ENCODE assay signal across 1 cellular context in the genomic region with DNA sequence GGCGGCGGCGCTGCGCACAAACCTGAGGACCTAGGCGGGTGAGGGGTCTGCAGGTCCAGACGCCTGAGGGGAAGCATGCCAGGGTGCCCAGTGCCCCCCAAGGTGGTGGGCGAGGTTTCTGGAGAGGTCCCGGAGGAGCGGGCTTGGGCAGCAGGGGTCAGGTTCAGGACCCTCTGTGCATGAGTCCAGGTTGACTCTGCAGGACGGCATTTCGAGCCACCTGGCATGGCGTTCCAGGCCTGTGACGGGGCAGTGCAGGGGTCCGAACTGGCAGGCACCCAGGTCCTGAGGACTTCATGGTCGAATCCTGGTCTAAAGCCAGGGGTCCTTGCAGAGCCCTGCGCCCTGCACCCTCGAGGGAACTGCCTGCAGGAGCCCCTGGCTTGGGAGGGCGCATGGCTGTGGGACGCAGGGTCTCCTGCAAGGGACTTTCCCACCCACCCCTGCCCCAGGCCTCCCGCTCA.
TF ChIP-seq lines count a peak whose summit lies in the region.

No MANE protein-coding gene starts in this region.

TF ChIP-seq in HepG2, 621 proteins besides CTCF, POLR2A, EP300 and RAD21:
- TF ChIP-seq ZNF781 (CRISPR knock-in tag; IDR thresholded peaks at IDR 0.05; ENCODE audit: borderline replicate concordance, not compliant biosample characterization) = peak; percentile 14
- TF ChIP-seq ZNF674 (CRISPR knock-in tag; IDR thresholded peaks at IDR 0.05; ENCODE audit: low read depth) = 0 out of 2 replicates have a peak, but pooled peaks have one; percentile 13
- 0 out of 2 replicates have a peak, but pooled peaks have one; percentile 4 for TF ChIP-seq ZNF224 (CRISPR knock-in tag; IDR thresholded peaks at IDR 0.05)
- 0 out of 2 replicates have a peak, but pooled peaks have one; percentile 10 for TF ChIP-seq ZNF619 (CRISPR knock-in tag; IDR thresholded peaks at IDR 0.05)
- TF ChIP-seq ZNF274 (CRISPR knock-in tag; IDR thresholded peaks at IDR 0.05) = peak; percentile 39; the same call in 1 of the 2 replicates
- no peak for TF ChIP-seq TCF12 (IDR thresholded peaks at IDR 0.05)
- TF ChIP-seq TCF12 (CRISPR knock-in tag; IDR thresholded peaks at IDR 0.05) = 0 out of 2 replicates have a peak, but pooled peaks have one; percentile 9
- TF ChIP-seq SMAD3 (CRISPR knock-in tag; IDR thresholded peaks at IDR 0.05) = no peak
- 0 out of 2 replicates have a peak, but pooled peaks have one; percentile 46 for TF ChIP-seq MZF1 (CRISPR knock-in tag; IDR thresholded peaks at IDR 0.05; ENCODE audit: borderline replicate concordance)
- TF ChIP-seq, protein P1, sequence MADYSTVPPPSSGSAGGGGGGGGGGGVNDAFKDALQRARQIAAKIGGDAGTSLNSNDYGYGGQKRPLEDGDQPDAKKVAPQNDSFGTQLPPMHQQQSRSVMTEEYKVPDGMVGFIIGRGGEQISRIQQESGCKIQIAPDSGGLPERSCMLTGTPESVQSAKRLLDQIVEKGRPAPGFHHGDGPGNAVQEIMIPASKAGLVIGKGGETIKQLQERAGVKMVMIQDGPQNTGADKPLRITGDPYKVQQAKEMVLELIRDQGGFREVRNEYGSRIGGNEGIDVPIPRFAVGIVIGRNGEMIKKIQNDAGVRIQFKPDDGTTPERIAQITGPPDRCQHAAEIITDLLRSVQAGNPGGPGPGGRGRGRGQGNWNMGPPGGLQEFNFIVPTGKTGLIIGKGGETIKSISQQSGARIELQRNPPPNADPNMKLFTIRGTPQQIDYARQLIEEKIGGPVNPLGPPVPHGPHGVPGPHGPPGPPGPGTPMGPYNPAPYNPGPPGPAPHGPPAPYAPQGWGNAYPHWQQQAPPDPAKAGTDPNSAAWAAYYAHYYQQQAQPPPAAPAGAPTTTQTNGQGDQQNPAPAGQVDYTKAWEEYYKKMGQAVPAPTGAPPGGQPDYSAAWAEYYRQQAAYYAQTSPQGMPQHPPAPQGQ (CRISPR knock-in tag; IDR thresholded peaks at IDR 0.05; ENCODE audit: borderline replicate concordance) = 0 out of 2 replicates have a peak, but pooled peaks have one; percentile 44
- 0 out of 2 replicates have a peak, but pooled peaks have one; percentile 29 for TF ChIP-seq ZNF839 (CRISPR knock-in tag; IDR thresholded peaks at IDR 0.05; ENCODE audit: borderline replicate concordance)
- peak; percentile 59; the same call in 1 of the 2 replicates for TF ChIP-seq ZNF567 (CRISPR knock-in tag; IDR thresholded peaks at IDR 0.05; ENCODE audit: borderline replicate concordance)
- TF ChIP-seq EED (CRISPR knock-in tag; IDR thresholded peaks at IDR 0.05) = 0 out of 2 replicates have a peak, but pooled peaks have one; percentile 15
- TF ChIP-seq HNRNPL (IDR thresholded peaks at IDR 0.05; ENCODE audit: low read depth, low read length) = peak; percentile 87
- TF ChIP-seq JARID2 (CRISPR knock-in tag; IDR thresholded peaks at IDR 0.05; ENCODE audit: insufficient replicate concordance) = no peak
- peak; percentile 14; the same call in 1 of the 2 replicates for TF ChIP-seq ZNF891 (CRISPR knock-in tag; IDR thresholded peaks at IDR 0.05)
- TF ChIP-seq ZNF225 (CRISPR knock-in tag; IDR thresholded peaks at IDR 0.05) = 0 out of 2 replicates have a peak, but pooled peaks have one; percentile 76
- TF ChIP-seq ZNF713 (CRISPR knock-in tag; IDR thresholded peaks at IDR 0.05) = peak; percentile 82; the same call in 1 of the 2 replicates
- no peak for TF ChIP-seq ETV5 (CRISPR knock-in tag; IDR thresholded peaks at IDR 0.05; ENCODE audit: borderline replicate concordance)
- 0 out of 2 replicates have a peak, but pooled peaks have one; percentile 10 for TF ChIP-seq DNMT1 (CRISPR knock-in tag; IDR thresholded peaks at IDR 0.05)
- TF ChIP-seq CREB1 (IDR thresholded peaks at IDR 0.05) = no peak
- TF ChIP-seq CREB1 (CRISPR knock-in tag; IDR thresholded peaks at IDR 0.05) = no peak
- TF ChIP-seq CHCHD3 (CRISPR knock-in tag; IDR thresholded peaks at IDR 0.05) = 0 out of 2 replicates have a peak, but pooled peaks have one; percentile 35
- 0 out of 2 replicates have a peak, but pooled peaks have one; percentile 13 for TF ChIP-seq ZNF44 (CRISPR knock-in tag; IDR thresholded peaks at IDR 0.05)
- no peak for TF ChIP-seq MIER3 (CRISPR knock-in tag; IDR thresholded peaks at IDR 0.05; ENCODE audit: borderline replicate concordance)
- no peak for TF ChIP-seq ETS1 (CRISPR knock-in tag; IDR thresholded peaks at IDR 0.05)
- TF ChIP-seq POLR2G (IDR thresholded peaks at IDR 0.05; ENCODE audit: low read depth, low read length) = peak; percentile 43; the same call in 1 of the 2 replicates
- TF ChIP-seq AGO2 (optimal IDR thresholded peaks at IDR 0.05; ENCODE audit: low read depth, low read length) = peak; percentile 16
- TF ChIP-seq, protein P2, sequence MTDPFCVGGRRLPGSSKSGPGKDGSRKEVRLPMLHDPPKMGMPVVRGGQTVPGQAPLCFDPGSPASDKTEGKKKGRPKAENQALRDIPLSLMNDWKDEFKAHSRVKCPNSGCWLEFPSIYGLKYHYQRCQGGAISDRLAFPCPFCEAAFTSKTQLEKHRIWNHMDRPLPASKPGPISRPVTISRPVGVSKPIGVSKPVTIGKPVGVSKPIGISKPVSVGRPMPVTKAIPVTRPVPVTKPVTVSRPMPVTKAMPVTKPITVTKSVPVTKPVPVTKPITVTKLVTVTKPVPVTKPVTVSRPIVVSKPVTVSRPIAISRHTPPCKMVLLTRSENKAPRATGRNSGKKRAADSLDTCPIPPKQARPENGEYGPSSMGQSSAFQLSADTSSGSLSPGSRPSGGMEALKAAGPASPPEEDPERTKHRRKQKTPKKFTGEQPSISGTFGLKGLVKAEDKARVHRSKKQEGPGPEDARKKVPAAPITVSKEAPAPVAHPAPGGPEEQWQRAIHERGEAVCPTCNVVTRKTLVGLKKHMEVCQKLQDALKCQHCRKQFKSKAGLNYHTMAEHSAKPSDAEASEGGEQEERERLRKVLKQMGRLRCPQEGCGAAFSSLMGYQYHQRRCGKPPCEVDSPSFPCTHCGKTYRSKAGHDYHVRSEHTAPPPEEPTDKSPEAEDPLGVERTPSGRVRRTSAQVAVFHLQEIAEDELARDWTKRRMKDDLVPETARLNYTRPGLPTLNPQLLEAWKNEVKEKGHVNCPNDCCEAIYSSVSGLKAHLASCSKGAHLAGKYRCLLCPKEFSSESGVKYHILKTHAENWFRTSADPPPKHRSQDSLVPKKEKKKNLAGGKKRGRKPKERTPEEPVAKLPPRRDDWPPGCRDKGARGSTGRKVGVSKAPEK (CRISPR knock-in tag; IDR thresholded peaks at IDR 0.05; ENCODE audit: borderline replicate concordance) = peak; percentile 89; the same call in 1 of the 2 replicates
- TF ChIP-seq RBM22 (optimal IDR thresholded peaks at IDR 0.05; ENCODE audit: low read length) = peak; percentile 75
- peak; percentile 28 for TF ChIP-seq PTBP1 (IDR thresholded peaks at IDR 0.05; ENCODE audit: low read depth, low read length, poor library complexity, severe bottlenecking)
